1 cellular context compared by ENCODE assay signal in genomic region chr4:56134272-56134671, GRCh38.
TF ChIP-seq lines count a peak whose summit lies in the region.

No MANE protein-coding gene starts in this region.

TF ChIP-seq in GM23338, 12 proteins besides CTCF, POLR2A, EP300 and RAD21 (continued from another document):
- TF ChIP-seq REST (IDR thresholded peaks at IDR 0.05; ENCODE audit: unreplicated experiment) (no peak), ZNF462 (CRISPR knock-in tag; IDR thresholded peaks at IDR 0.05) (no peak; the same call in 1 of the 2 replicates), EZH2 (IDR thresholded peaks at IDR 0.05; ENCODE audit: low read depth, unreplicated experiment) (no peak), NANOG (IDR thresholded peaks at IDR 0.05; ENCODE audit: borderline replicate concordance) (no peak), JUNB (IDR thresholded peaks at IDR 0.05; ENCODE audit: unreplicated experiment) (no peak), ZNF331 (CRISPR knock-in tag; IDR thresholded peaks at IDR 0.05; ENCODE audit: low read depth) (no peak), EZH2phosphoT487 (IDR thresholded peaks at IDR 0.05; ENCODE audit: unreplicated experiment) (no peak), ZNF114 (CRISPR knock-in tag; IDR thresholded peaks at IDR 0.05) (no peak), STAT1 (IDR thresholded peaks at IDR 0.05; ENCODE audit: unreplicated experiment) (no peak), POLR2AphosphoS5 (IDR thresholded peaks at IDR 0.05; ENCODE audit: low read depth) (no peak)
